In genomic region chr4:68077301-68077700, GRCh38 we compare ENCODE assay signal across 13 cellular contexts. TPM values are rescaled to one million over a fixed set of nuclear protein-coding genes. Genes with fewer than 3 reads are reported as not detected.
"Had no signal": no experiment of that assay in that cellular context is flagged by ENCODE, and none has a peak within 500 bp of the region (broad histone marks: within the 10 kb centered on the region; RNA-seq: fewer than 3 reads in every experiment).

No MANE protein-coding gene starts in this region.

- H2AFZ ChIP-seq: GM23248 had no signal

- H3K9ac ChIP-seq: GM23248, KMS-11 had no signal

- ATAC-seq: HCT116, HepG2 had no signal

- DNase-seq: GM23248, GOT3, H7, HFFc6, KBM-7 had no signal

- H3K27ac ChIP-seq: GM23248, HL-60, KMS-11 had no signal

- FAIRE-seq: HepG2 had no signal

- H3K4me1 ChIP-seq: HAP-1 had no signal

- H3K4me2 ChIP-seq: KMS-11 had no signal

- H3K36me3 ChIP-seq: HAP-1 had no signal

- H3K9me3 ChIP-seq: HAP-1 had no signal

- H3K4me3 ChIP-seq: GM23248, HAP-1 had no signal

RNA-seq across cellular contexts. Expression of gene TMPRSS11F, which starts 52.4 kb away (rescaled TPM):
- total RNA-seq: GM23248, H4, H7, HepG2, HFFc6, HT1080 had no signal
- polyA plus RNA-seq: GM23248, HepG2, IgD-negative memory B cell had no signal
